In genomic region chr11:10556590-10556989, GRCh38 we compare ENCODE assay signal across 26 cellular contexts. TPM values are rescaled to one million over a fixed set of nuclear protein-coding genes. Genes with fewer than 3 reads are reported as not detected.
DNase-seq lines count a peak whose midpoint lies in the region; ATAC-seq and TF ChIP-seq lines count a peak whose summit lies in the region.
"Had no signal": no experiment of that assay in that cellular context is flagged by ENCODE, and none has a peak within 500 bp of the region (broad histone marks: within the 10 kb centered on the region; RNA-seq: fewer than 3 reads in every experiment).

No MANE protein-coding gene starts in this region.

- H3K4me1 ChIP-seq in mammary epithelial cell (ENCODE audit: insufficient read depth, low read length) (no peaks in the 10 kb centered on the region), PC-9 (replicated peaks; ENCODE audit: insufficient read depth) (peaks cover 27% of the 10 kb centered on the region), hepatocyte (ENCODE audit: insufficient read depth) (peaks cover 6% of the 10 kb centered on the region)
- H3K4me1 ChIP-seq: BLaER1 had no signal

- no peaks in the 10 kb centered on the region for H4K20me1 ChIP-seq in mammary epithelial cell (ENCODE audit: insufficient read depth, low read length)
- H4K20me1 ChIP-seq in PC-9 (ENCODE audit: insufficient read depth): no peaks in the 10 kb centered on the region
- no peaks in the 10 kb centered on the region for H4K20me1 ChIP-seq in hepatocyte (ENCODE audit: insufficient read depth, poor library complexity, severe bottlenecking)
- H4K20me1 ChIP-seq: BLaER1 had no signal

- peaks cover 10% of the 10 kb centered on the region; the same call in 1 of the 2 replicates for H3F3A ChIP-seq in PC-9 (ENCODE audit: insufficient read depth, low read depth)

- H3K9me3 ChIP-seq in mammary epithelial cell (replicated peaks; ENCODE audit: insufficient read depth, low read length) (no peaks in the 10 kb centered on the region), PC-9 (ENCODE audit: insufficient read depth, low read depth) (no peaks in the 10 kb centered on the region), hepatocyte (ENCODE audit: low read depth) (no peaks in the 10 kb centered on the region)

- 46% methylated on average over 1 of the region's 1 CpG for WGBS in mammary epithelial cell (ENCODE audit: low coverage, missing lambda C conversion rate)
- WGBS in hepatocyte (ENCODE audit: low lambda C conversion rate, missing lambda C conversion rate): 38% methylated on average over 1 of the region's 1 CpG

- H3K4me2 ChIP-seq in mammary epithelial cell (ENCODE audit: insufficient read depth, low read depth, low read length) (no peak overlapping the region), PC-9 (peak overlapping the region; percentile 8; the same call in 1 of the 2 replicates), hepatocyte (no peak overlapping the region)
- H3K4me2 ChIP-seq: BLaER1, KMS-11 had no signal

- intact Hi-C loops in mammary epithelial cell (cut with micrococcal nuclease): no loop called here
- intact Hi-C loops in MCF 10A (cut with micrococcal nuclease): no loop called here
- intact Hi-C loops in PC-9 (cut with micrococcal nuclease; ENCODE audit: unreplicated experiment): no loop called here

- H3K27me3 Mint-ChIP-seq in MCF 10A (ENCODE audit: insufficient read depth, unreplicated experiment): no peaks in the 10 kb centered on the region

- no peak overlapping the region for H3K9ac ChIP-seq in mammary epithelial cell (ENCODE audit: insufficient read depth, low read length)
- H3K9ac ChIP-seq: BLaER1, GM23248, KMS-11 had no signal

- H3K9me3 Mint-ChIP-seq in MCF 10A (ENCODE audit: unreplicated experiment): no peaks in the 10 kb centered on the region
- H3K9me3 Mint-ChIP-seq: H9 had no signal

- ATAC-seq in GM19328 (IDR thresholded peaks at IDR 0.05; ENCODE audit: unreplicated experiment) (no peak), GM21390 (IDR thresholded peaks at IDR 0.05; ENCODE audit: unreplicated experiment) (no peak)
- ATAC-seq: Panc1 had no signal

- H3K79me2 ChIP-seq in mammary epithelial cell (ENCODE audit: insufficient read depth, low read length): no peaks in the 10 kb centered on the region
- no peaks in the 10 kb centered on the region for H3K79me2 ChIP-seq in PC-9 (ENCODE audit: low read depth)
- no peaks in the 10 kb centered on the region for H3K79me2 ChIP-seq in hepatocyte

- in situ Hi-C loops in mammary epithelial cell (cut with MboI; ENCODE audit: low sequenced_read_pairs in 2 of 2): no loop called here

- H3K4me1 Mint-ChIP-seq in MCF 10A (ENCODE audit: insufficient read depth, unreplicated experiment): peaks cover 5% of the 10 kb centered on the region
- H3K4me1 Mint-ChIP-seq: CD4-positive, CD25-positive, alpha-beta regulatory T cell had no signal

- TF ChIP-seq CTCF in mammary epithelial cell (conservative IDR thresholded peaks at IDR 0.05 in 1 of 2, IDR thresholded peaks at IDR 0.05 in 1 of 2; ENCODE audit: extremely low read depth in 1 of 2, insufficient read depth in 1 of 2, low read depth in 1 of 2, low read length in 2 of 2) (no peak), MCF 10A (IDR thresholded peaks at IDR 0.05; ENCODE audit: unreplicated experiment) (no peak), PC-9 (conservative IDR thresholded peaks at IDR 0.05) (no peak), hepatocyte (IDR thresholded peaks at IDR 0.05; ENCODE audit: poor library complexity) (no peak)

- POLR2A ChIA-PET in MCF 10A (lab: Yijun Ruan, JAX) (interaction anchor here (0.7 kb wide), 2 partner anchors 48 to 1420 kb away, joined by 3 read pairs; no protein-coding TSS in a partner anchor), PC-9 (lab: Charles Lee; ENCODE audit: unreplicated experiment) (interaction anchor here (0.6 kb wide), 1 partner anchor 15 kb away, joined by 4 read pairs; no protein-coding TSS in a partner anchor)

- H2AFZ ChIP-seq in mammary epithelial cell (ENCODE audit: low read depth, low read length) (peak overlapping the region; percentile 9), PC-9 (no peak overlapping the region), hepatocyte (no peak overlapping the region)
- H2AFZ ChIP-seq: GM23248 had no signal

- CTCF ChIA-PET in mammary epithelial cell (lab: Charles Lee; ENCODE audit: low non-redundant PET): no interaction called here
- CTCF ChIA-PET in MCF 10A (lab: Yijun Ruan, JAX): interaction anchor here (0.6 to 1.4 kb wide), 3 partner anchors 98 to 181 kb away, joined by 3 to 4 read pairs (median 4); no protein-coding TSS in a partner anchor
- CTCF ChIA-PET in PC-9 (lab: Charles Lee): no interaction called here

- BruUV-seq in mammary epithelial cell (replicated peaks; lab: Mats Ljungman, UMichigan): no TSS peak
- no TSS peak for BruUV-seq in MCF 10A (replicated peaks; lab: Mats Ljungman, UMichigan)
- no TSS peak for BruUV-seq in PC-9 (replicated peaks; lab: Mats Ljungman, UMichigan)

- no peak overlapping the region for H3K27ac Mint-ChIP-seq in MCF 10A (ENCODE audit: low read depth, unreplicated experiment)
- H3K27ac Mint-ChIP-seq: CD4-positive, CD25-positive, alpha-beta regulatory T cell; H9 had no signal

- no peaks in the 10 kb centered on the region for H3K9me2 ChIP-seq in PC-9 (ENCODE audit: insufficient read depth)
- no peaks in the 10 kb centered on the region for H3K9me2 ChIP-seq in hepatocyte (replicated peaks; ENCODE audit: insufficient read depth)

- H3K27ac ChIP-seq in mammary epithelial cell (ENCODE audit: insufficient read depth, low read depth, low read length) (no peak overlapping the region), PC-9 (no peak overlapping the region), hepatocyte (peak overlapping the region; percentile 46)
- H3K27ac ChIP-seq: BLaER1, GM23248, KMS-11 had no signal

- dilution Hi-C loops in mammary epithelial cell (cut with HindIII; ENCODE audit: low sequenced_read_pairs): no loop called here

- H3K36me3 ChIP-seq in mammary epithelial cell (ENCODE audit: insufficient read depth, low read length) (no peaks in the 10 kb centered on the region), PC-9 (ENCODE audit: low read depth) (no peaks in the 10 kb centered on the region), hepatocyte (replicated peaks; ENCODE audit: insufficient read depth, low read depth) (no peaks in the 10 kb centered on the region)
- H3K36me3 ChIP-seq: BLaER1 had no signal

- DNase-seq in mammary epithelial cell (no peak), MCF 10A (ENCODE audit: unreplicated experiment) (no peak), PC-9 (peak in 1 of 2 experiments; percentile 74), hepatocyte (ENCODE audit: low spot score) (no peak), SKM-1 treated with dmso at 0.1 percent for 144 hours (lab: John Stamatoyannopoulos, UW; ENCODE audit: unreplicated experiment) (no peak)
- DNase-seq: CD4-positive, CD25-positive, alpha-beta regulatory T cell; DMS79 treated with DMSO at 0.1 percent for 48 hours; GF-D8; GM23248; H9; IMR-90; NCI-H1092; NCI-H1417 treated with DMSO at 0.1 percent for 48 hours; NCI-H1694 treated with DMSO at 0.1 percent for 48 hours; NCI-H2081; NCI-H2227 treated with DMSO at 0.1 percent for 48 hours; NCI-H526 treated with DMSO at 0.1 percent for 48 hours; SHP77 treated with DMSO at 0.1 percent for 48 hours; SW 1271 had no signal

- H3K4me3 ChIP-seq in mammary epithelial cell (replicated peaks in 1 of 3; ENCODE audit: insufficient read depth in 1 of 3, low read depth in 2 of 3, low read length in 3 of 3) (no peak overlapping the region), PC-9 (no peak overlapping the region), hepatocyte (no peak overlapping the region)
- H3K4me3 ChIP-seq: BLaER1, GM23248 had no signal

- H3K27me3 ChIP-seq in mammary epithelial cell (ENCODE audit: insufficient read depth, low read length) (no peaks in the 10 kb centered on the region), PC-9 (ENCODE audit: insufficient read depth, low read depth) (no peaks in the 10 kb centered on the region), hepatocyte (no peaks in the 10 kb centered on the region)
- H3K27me3 ChIP-seq: BLaER1 had no signal

- no peak overlapping the region for H3K4me3 Mint-ChIP-seq in MCF 10A (ENCODE audit: unreplicated experiment)
- H3K4me3 Mint-ChIP-seq: CD4-positive, CD25-positive, alpha-beta regulatory T cell; H9 had no signal

- H3K36me3 Mint-ChIP-seq in MCF 10A (ENCODE audit: insufficient read depth, unreplicated experiment): no peaks in the 10 kb centered on the region
- H3K36me3 Mint-ChIP-seq: CD4-positive, CD25-positive, alpha-beta regulatory T cell had no signal

RNA-seq across cellular contexts. Expression of gene LYVE1, which starts 11.9 kb away (rescaled TPM):
- not detected for total RNA-seq in mammary epithelial cell
- polyA plus RNA-seq in mammary epithelial cell: not detected
- not detected for polyA minus RNA-seq in mammary epithelial cell
- not detected in 2 replicates for total RNA-seq in MCF 10A (2022)
- not detected in 2 replicates for total RNA-seq in PC-9 (2021)
- total RNA-seq in hepatocyte: 4.5 and 9.1 TPM in 2 replicates
- polyA plus RNA-seq in hepatocyte: 2.9 and 4.3 TPM in 2 replicates
- total RNA-seq: A172; CD4-positive, CD25-positive, alpha-beta regulatory T cell; GM23248; H9; IMR-90; NCI-H460 had no signal
- polyA plus RNA-seq: CD4-positive, CD25-positive, alpha-beta regulatory T cell; GM23248; IMR-90 had no signal

RNA-seq across cellular contexts. Expression of gene RNF141, which starts 15.6 kb away (rescaled TPM):
- total RNA-seq in mammary epithelial cell (10 to 100 TPM; 45.7 to 58.2 TPM), MCF 10A (2022) (28.4 and 41.8 TPM in 2 replicates), PC-9 (2021) (33.7 and 36.8 TPM in 2 replicates), hepatocyte (31.1 and 32.9 TPM in 2 replicates)
- polyA plus RNA-seq in mammary epithelial cell (16.2 TPM), hepatocyte (20.7 and 21.2 TPM in 2 replicates)
- polyA minus RNA-seq in mammary epithelial cell: 9.1 TPM
